In the genomic region with DNA sequence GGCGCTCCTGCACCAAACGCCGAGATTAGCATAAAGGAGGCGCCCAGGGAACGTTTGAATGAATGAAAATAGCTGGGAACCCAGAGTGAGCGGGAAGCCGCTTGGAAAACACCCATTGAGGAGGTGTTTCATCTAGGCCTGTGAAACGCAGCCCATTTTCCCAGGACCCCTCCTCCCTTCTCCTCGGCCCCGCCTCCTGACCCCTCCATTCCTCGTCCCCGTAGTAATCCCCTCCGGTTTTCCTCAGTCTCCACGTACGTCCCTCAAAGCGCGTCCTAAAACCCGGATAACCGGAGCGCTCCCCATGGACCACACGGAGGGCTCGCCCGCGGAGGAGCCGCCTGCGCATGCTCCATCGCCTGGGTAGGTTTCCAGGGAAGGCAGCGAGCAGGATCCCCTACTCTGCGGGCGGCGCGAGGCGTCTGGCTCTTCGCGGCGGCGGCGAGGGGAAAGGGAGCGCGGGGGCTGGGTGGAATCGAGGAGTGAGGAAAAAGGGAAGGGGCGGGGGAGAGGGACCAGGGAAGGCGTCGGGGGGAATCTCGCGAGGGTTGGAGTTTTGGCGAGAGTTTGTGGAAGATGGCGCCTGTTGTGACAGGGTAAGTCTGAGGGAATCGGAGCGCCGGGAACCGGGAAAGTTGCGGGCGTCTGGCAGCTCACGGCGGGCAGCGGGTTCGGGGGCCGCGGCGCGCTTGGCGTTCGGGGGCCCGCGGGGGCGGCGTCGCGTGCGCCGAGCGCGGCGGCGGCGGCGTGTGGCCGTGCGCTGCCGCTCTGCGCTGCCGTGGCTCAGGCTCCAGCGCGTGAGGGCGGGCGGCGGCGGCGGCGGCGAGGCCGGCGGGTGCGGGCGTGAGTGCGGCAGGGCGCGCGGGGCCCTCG, we compare ENCODE assay signal across 1 cellular context.
TF ChIP-seq lines count a peak whose summit lies in the region.

A gene (plus strand): TSS at position 562 of the 873 bp plus-strand sequence. CDS start 15 bp downstream, at position 577.

TF ChIP-seq in HepG2, 621 proteins besides CTCF, POLR2A, EP300 and RAD21 (continued from another document and continues in another):
- TF ChIP-seq EEA1 (CRISPR knock-in tag; IDR thresholded peaks at IDR 0.05; ENCODE audit: borderline replicate concordance) (no peak), U2AF1 (optimal IDR thresholded peaks at IDR 0.05; ENCODE audit: low read depth, low read length) (peak; percentile 88), ZNF570 (CRISPR knock-in tag; IDR thresholded peaks at IDR 0.05; ENCODE audit: borderline replicate concordance) (no peak), ZNF367 (CRISPR knock-in tag; IDR thresholded peaks at IDR 0.05; ENCODE audit: borderline replicate concordance) (no peak), ZNF136 (CRISPR knock-in tag; IDR thresholded peaks at IDR 0.05; ENCODE audit: low read depth) (no peak), RXRA (CRISPR knock-in tag; IDR thresholded peaks at IDR 0.05) (peak; percentile 61; the same call in 1 of the 2 replicates), RFX5 (IDR thresholded peaks at IDR 0.05; ENCODE audit: low read depth, low read length) (no peak; the same call in 1 of the 2 replicates), ZNF816 (CRISPR knock-in tag; IDR thresholded peaks at IDR 0.05; ENCODE audit: borderline replicate concordance) (no peak), ZFX (CRISPR knock-in tag; IDR thresholded peaks at IDR 0.05; ENCODE audit: low read depth) (peak; percentile 22; the same call in 1 of the 2 replicates), MATR3 (CRISPR knock-in tag; IDR thresholded peaks at IDR 0.05) (no peak), ZNF224 (CRISPR knock-in tag; IDR thresholded peaks at IDR 0.05) (no peak), FOXM1 (CRISPR knock-in tag; IDR thresholded peaks at IDR 0.05) (no peak), ZNF749 (CRISPR knock-in tag; IDR thresholded peaks at IDR 0.05; ENCODE audit: borderline replicate concordance) (no peak), RBAK (CRISPR knock-in tag; IDR thresholded peaks at IDR 0.05) (no peak), XRCC5 (optimal IDR thresholded peaks at IDR 0.05; ENCODE audit: low read length) (peak; percentile 97), CREB1 (IDR thresholded peaks at IDR 0.05) (peak; percentile 67), CREB1 (CRISPR knock-in tag; IDR thresholded peaks at IDR 0.05) (peak; percentile 56; the same call in 1 of the 2 replicates), SRSF9 (IDR thresholded peaks at IDR 0.05; ENCODE audit: borderline replicate concordance, insufficient read depth, low read depth, low read length, poor library complexity, severe bottlenecking) (no peak), ETV6 (CRISPR knock-in tag; conservative IDR thresholded peaks at IDR 0.05) (peak; percentile 57; the same call in 1 of the 2 replicates), HCFC1 (IDR thresholded peaks at IDR 0.05; ENCODE audit: low read depth, low read length) (peak; percentile 33; the same call in 1 of the 2 replicates), ZNF547 (CRISPR knock-in tag; IDR thresholded peaks at IDR 0.05) (peak; percentile 60; the same call in 1 of the 2 replicates), NBN (conservative IDR thresholded peaks at IDR 0.05) (no peak), KAT7 (CRISPR knock-in tag; IDR thresholded peaks at IDR 0.05; ENCODE audit: borderline replicate concordance) (no peak), TOPORS (CRISPR knock-in tag; IDR thresholded peaks at IDR 0.05) (no peak), HNRNPL (IDR thresholded peaks at IDR 0.05; ENCODE audit: low read depth, low read length) (no peak), MTF2 (CRISPR knock-in tag; IDR thresholded peaks at IDR 0.05; ENCODE audit: borderline replicate concordance) (no peak), TBP (CRISPR knock-in tag; IDR thresholded peaks at IDR 0.05) (no peak), MBD4 (IDR thresholded peaks at IDR 0.05; ENCODE audit: borderline replicate concordance, low read length) (no peak), KLF16 (CRISPR knock-in tag; IDR thresholded peaks at IDR 0.05) (peak in 1 of 2 experiments; percentile 72; a peak in 2 of 4 replicates), RCOR2 (CRISPR knock-in tag; IDR thresholded peaks at IDR 0.05) (0 out of 2 replicates have a peak, but pooled peaks have one; percentile 16), ZNF333 (CRISPR knock-in tag; IDR thresholded peaks at IDR 0.05; ENCODE audit: borderline replicate concordance) (no peak), DR1 (CRISPR knock-in tag; IDR thresholded peaks at IDR 0.05) (no peak), RBFOX2 (IDR thresholded peaks at IDR 0.05; ENCODE audit: low read depth, low read length) (peak; percentile 76), TSC22D2 (CRISPR knock-in tag; IDR thresholded peaks at IDR 0.05; ENCODE audit: borderline replicate concordance) (peak; percentile 56; the same call in 1 of the 2 replicates), ZSCAN31 (CRISPR knock-in tag; IDR thresholded peaks at IDR 0.05; ENCODE audit: low read depth) (no peak), ZNF3 (CRISPR knock-in tag; IDR thresholded peaks at IDR 0.05) (no peak), ZNF879 (CRISPR knock-in tag; IDR thresholded peaks at IDR 0.05) (no peak), NFE2 (CRISPR knock-in tag; IDR thresholded peaks at IDR 0.05) (no peak)
- TF ChIP-seq, protein P1, sequence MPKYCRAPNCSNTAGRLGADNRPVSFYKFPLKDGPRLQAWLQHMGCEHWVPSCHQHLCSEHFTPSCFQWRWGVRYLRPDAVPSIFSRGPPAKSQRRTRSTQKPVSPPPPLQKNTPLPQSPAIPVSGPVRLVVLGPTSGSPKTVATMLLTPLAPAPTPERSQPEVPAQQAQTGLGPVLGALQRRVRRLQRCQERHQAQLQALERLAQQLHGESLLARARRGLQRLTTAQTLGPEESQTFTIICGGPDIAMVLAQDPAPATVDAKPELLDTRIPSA (CRISPR knock-in tag; IDR thresholded peaks at IDR 0.05; ENCODE audit: borderline replicate concordance), result no peak
- TF ChIP-seq, protein P2, sequence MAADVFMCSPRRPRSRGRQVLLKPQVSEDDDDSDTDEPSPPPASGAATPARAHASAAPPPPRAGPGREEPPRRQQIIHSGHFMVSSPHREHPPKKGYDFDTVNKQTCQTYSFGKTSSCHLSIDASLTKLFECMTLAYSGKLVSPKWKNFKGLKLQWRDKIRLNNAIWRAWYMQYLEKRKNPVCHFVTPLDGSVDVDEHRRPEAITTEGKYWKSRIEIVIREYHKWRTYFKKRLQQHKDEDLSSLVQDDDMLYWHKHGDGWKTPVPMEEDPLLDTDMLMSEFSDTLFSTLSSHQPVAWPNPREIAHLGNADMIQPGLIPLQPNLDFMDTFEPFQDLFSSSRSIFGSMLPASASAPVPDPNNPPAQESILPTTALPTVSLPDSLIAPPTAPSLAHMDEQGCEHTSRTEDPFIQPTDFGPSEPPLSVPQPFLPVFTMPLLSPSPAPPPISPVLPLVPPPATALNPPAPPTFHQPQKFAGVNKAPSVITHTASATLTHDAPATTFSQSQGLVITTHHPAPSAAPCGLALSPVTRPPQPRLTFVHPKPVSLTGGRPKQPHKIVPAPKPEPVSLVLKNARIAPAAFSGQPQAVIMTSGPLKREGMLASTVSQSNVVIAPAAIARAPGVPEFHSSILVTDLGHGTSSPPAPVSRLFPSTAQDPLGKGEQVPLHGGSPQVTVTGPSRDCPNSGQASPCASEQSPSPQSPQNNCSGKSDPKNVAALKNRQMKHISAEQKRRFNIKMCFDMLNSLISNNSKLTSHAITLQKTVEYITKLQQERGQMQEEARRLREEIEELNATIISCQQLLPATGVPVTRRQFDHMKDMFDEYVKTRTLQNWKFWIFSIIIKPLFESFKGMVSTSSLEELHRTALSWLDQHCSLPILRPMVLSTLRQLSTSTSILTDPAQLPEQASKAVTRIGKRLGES (CRISPR knock-in tag; IDR thresholded peaks at IDR 0.05; ENCODE audit: borderline replicate concordance), result no peak
- TF ChIP-seq, protein P3, sequence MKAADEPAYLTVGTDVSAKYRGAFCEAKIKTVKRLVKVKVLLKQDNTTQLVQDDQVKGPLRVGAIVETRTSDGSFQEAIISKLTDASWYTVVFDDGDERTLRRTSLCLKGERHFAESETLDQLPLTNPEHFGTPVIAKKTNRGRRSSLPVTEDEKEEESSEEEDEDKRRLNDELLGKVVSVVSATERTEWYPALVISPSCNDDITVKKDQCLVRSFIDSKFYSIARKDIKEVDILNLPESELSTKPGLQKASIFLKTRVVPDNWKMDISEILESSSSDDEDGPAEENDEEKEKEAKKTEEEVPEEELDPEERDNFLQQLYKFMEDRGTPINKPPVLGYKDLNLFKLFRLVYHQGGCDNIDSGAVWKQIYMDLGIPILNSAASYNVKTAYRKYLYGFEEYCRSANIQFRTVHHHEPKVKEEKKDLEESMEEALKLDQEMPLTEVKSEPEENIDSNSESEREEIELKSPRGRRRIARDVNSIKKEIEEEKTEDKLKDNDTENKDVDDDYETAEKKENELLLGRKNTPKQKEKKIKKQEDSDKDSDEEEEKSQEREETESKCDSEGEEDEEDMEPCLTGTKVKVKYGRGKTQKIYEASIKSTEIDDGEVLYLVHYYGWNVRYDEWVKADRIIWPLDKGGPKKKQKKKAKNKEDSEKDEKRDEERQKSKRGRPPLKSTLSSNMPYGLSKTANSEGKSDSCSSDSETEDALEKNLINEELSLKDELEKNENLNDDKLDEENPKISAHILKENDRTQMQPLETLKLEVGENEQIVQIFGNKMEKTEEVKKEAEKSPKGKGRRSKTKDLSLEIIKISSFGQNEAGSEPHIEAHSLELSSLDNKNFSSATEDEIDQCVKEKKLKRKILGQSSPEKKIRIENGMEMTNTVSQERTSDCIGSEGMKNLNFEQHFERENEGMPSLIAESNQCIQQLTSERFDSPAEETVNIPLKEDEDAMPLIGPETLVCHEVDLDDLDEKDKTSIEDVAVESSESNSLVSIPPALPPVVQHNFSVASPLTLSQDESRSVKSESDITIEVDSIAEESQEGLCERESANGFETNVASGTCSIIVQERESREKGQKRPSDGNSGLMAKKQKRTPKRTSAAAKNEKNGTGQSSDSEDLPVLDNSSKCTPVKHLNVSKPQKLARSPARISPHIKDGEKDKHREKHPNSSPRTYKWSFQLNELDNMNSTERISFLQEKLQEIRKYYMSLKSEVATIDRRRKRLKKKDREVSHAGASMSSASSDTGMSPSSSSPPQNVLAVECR (CRISPR knock-in tag; IDR thresholded peaks at IDR 0.05; ENCODE audit: borderline replicate concordance), result peak; percentile 59
- TF ChIP-seq, protein P4, sequence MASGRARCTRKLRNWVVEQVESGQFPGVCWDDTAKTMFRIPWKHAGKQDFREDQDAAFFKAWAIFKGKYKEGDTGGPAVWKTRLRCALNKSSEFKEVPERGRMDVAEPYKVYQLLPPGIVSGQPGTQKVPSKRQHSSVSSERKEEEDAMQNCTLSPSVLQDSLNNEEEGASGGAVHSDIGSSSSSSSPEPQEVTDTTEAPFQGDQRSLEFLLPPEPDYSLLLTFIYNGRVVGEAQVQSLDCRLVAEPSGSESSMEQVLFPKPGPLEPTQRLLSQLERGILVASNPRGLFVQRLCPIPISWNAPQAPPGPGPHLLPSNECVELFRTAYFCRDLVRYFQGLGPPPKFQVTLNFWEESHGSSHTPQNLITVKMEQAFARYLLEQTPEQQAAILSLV (CRISPR knock-in tag; IDR thresholded peaks at IDR 0.05; ENCODE audit: borderline replicate concordance), result 0 out of 2 replicates have a peak, but pooled peaks have one; percentile 21
- TF ChIP-seq, protein P5, sequence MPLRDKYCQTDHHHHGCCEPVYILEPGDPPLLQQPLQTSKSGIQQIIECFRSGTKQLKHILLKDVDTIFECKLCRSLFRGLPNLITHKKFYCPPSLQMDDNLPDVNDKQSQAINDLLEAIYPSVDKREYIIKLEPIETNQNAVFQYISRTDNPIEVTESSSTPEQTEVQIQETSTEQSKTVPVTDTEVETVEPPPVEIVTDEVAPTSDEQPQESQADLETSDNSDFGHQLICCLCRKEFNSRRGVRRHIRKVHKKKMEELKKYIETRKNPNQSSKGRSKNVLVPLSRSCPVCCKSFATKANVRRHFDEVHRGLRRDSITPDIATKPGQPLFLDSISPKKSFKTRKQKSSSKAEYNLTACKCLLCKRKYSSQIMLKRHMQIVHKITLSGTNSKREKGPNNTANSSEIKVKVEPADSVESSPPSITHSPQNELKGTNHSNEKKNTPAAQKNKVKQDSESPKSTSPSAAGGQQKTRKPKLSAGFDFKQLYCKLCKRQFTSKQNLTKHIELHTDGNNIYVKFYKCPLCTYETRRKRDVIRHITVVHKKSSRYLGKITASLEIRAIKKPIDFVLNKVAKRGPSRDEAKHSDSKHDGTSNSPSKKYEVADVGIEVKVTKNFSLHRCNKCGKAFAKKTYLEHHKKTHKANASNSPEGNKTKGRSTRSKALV (CRISPR knock-in tag; IDR thresholded peaks at IDR 0.05), result no peak
- TF ChIP-seq, protein P6, sequence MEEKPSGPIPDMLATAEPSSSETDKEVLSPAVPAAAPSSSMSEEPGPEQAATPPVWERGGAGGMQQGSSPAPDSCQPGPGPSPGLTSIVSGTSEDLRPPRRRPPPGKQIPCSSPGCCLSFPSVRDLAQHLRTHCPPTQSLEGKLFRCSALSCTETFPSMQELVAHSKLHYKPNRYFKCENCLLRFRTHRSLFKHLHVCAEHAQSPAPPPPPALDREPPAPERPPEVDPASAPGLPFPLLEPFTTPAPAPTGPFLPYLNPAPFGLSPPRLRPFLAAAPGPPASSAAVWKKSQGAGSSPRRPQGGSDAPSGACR (CRISPR knock-in tag; IDR thresholded peaks at IDR 0.05), result no peak; the same call in 1 of the 2 replicates
- TF ChIP-seq, protein P7, sequence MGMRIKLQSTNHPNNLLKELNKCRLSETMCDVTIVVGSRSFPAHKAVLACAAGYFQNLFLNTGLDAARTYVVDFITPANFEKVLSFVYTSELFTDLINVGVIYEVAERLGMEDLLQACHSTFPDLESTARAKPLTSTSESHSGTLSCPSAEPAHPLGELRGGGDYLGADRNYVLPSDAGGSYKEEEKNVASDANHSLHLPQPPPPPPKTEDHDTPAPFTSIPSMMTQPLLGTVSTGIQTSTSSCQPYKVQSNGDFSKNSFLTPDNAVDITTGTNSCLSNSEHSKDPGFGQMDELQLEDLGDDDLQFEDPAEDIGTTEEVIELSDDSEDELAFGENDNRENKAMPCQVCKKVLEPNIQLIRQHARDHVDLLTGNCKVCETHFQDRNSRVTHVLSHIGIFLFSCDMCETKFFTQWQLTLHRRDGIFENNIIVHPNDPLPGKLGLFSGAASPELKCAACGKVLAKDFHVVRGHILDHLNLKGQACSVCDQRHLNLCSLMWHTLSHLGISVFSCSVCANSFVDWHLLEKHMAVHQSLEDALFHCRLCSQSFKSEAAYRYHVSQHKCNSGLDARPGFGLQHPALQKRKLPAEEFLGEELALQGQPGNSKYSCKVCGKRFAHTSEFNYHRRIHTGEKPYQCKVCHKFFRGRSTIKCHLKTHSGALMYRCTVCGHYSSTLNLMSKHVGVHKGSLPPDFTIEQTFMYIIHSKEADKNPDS (CRISPR knock-in tag; IDR thresholded peaks at IDR 0.05), result no peak
- TF ChIP-seq, protein P8, sequence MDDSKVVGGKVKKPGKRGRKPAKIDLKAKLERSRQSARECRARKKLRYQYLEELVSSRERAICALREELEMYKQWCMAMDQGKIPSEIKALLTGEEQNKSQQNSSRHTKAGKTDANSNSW (CRISPR knock-in tag; IDR thresholded peaks at IDR 0.05; ENCODE audit: borderline replicate concordance), result no peak; the same call in 1 of the 2 replicates
- TF ChIP-seq, protein P9, sequence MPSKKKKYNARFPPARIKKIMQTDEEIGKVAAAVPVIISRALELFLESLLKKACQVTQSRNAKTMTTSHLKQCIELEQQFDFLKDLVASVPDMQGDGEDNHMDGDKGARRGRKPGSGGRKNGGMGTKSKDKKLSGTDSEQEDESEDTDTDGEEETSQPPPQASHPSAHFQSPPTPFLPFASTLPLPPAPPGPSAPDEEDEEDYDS (CRISPR knock-in tag; IDR thresholded peaks at IDR 0.05), result peak; percentile 45; the same call in 1 of the 2 replicates
